8 cellular contexts compared by ENCODE assay signal in the genomic region with DNA sequence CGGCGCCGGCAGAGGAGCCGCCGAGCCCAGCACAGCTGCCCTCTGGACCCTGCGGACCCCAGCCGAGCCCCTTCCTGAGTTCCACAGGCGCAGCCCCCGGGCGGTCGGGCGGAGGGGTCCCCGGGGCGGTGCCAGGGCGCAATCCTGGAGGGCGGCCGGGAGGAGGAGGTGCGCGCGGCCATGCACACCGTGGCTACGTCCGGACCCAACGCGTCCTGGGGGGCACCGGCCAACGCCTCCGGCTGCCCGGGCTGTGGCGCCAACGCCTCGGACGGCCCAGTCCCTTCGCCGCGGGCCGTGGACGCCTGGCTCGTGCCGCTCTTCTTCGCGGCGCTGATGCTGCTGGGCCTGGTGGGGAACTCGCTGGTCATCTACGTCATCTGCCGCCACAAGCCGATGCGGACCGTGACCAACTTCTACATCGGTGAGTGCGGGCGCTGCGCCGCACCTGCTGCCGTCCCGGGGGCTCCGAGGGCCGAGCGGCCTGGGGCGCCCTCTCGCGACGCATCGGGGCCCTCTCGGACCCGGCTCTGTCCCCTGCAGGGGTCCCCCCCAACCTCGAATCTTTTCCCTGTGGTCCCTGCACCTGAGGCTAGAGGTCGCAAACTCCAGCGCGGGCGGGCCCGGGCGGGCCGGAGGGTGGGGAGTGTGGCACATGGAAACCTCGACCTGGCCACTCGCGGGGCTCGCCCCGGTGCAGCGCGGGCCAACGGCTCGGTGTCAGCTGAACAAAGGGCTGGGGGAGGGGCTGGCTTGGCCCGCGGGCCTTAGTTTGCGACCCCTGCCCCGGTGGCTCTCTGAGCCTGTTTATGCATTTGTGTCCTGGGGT. TPM values are rescaled to one million over a fixed set of nuclear protein-coding genes. Genes with fewer than 3 reads are reported as not detected.
DNase-seq lines count a peak whose midpoint lies in the region; ATAC-seq, FAIRE-seq and TF ChIP-seq lines count a peak whose summit lies in the region.

A gene (plus strand): TSS at position 11 of the 829 bp plus-strand sequence. CDS start 170 bp downstream, at position 181.

- H3K27ac Mint-ChIP-seq in activated CD4-positive, alpha-beta memory T cell treated with anti-CD3 and anti-CD28 coated beads for 36 hours: peak within 1 kb of the TSS; percentile 19

- CTCF ChIA-PET in activated CD4-positive, alpha-beta memory T cell treated with anti-CD3 and anti-CD28 coated beads for 36 hours (lab: Charles Lee): interaction anchor here (4.6 to 8.3 kb wide), 2 partner anchors 54 to 66 kb away, joined by 33 to 189 read pairs; a partner anchor contains a TSS

- FAIRE-seq in HTR-8/SVneo (lab: Jason Lieb, UNC): no peak

- H3K9me3 Mint-ChIP-seq in activated CD4-positive, alpha-beta memory T cell treated with anti-CD3 and anti-CD28 coated beads for 36 hours: no peaks in the 10 kb centered on the region

- H3K4me1 Mint-ChIP-seq in activated CD4-positive, alpha-beta memory T cell treated with anti-CD3 and anti-CD28 coated beads for 36 hours (ENCODE audit: low read depth): peaks cover 25% of the 10 kb centered on the region

- DNase-seq in DMS79 (lab: John Stamatoyannopoulos, UW) (peak; percentile 61), KBM-7 (peak; percentile 82), fibroblast of pulmonary artery (ENCODE audit: low read depth) (no peak), sciatic nerve (ENCODE audit: low spot score) (peak; percentile 62), cerebellar nuclear complex (lab: John Stamatoyannopoulos, UW) (no peak), NCI-H446 treated with DMSO at 0.1 percent for 48 hours (lab: John Stamatoyannopoulos, UW) (no peak), HTR-8/SVneo (ENCODE audit: insufficient read length, low spot score) (no peak)
- DNase-seq in activated CD4-positive, alpha-beta memory T cell treated with anti-CD3 and anti-CD28 coated beads for 36 hours: peak; percentile 70

- TF ChIP-seq CTCF in fibroblast of pulmonary artery (IDR thresholded peaks at IDR 0.05; ENCODE audit: low read length, missing control alignments): peak; percentile 7

- intact Hi-C loops in activated CD4-positive, alpha-beta memory T cell treated with anti-CD3 and anti-CD28 coated beads for 36 hours (cut with micrococcal nuclease): loop anchor here (10.0 kb wide), 1 partner anchor 253 kb away; a partner anchor contains a TSS
- intact Hi-C loops in sciatic nerve (cut with DNase I): loop anchor here (5.0 to 10.0 kb wide), 2 partner anchors 123 to 145 kb away; a partner anchor contains a TSS

- no peak within 1 kb of the TSS for H3K4me3 ChIP-seq in fibroblast of pulmonary artery (replicated peaks; ENCODE audit: low read depth, low read length)

- no peak for ATAC-seq in sciatic nerve

- H3K36me3 Mint-ChIP-seq in activated CD4-positive, alpha-beta memory T cell treated with anti-CD3 and anti-CD28 coated beads for 36 hours: no peaks in the 10 kb centered on the region

- POLR2A ChIA-PET in activated CD4-positive, alpha-beta memory T cell treated with anti-CD3 and anti-CD28 coated beads for 36 hours (lab: Charles Lee): no interaction called here

- in situ Hi-C loops in KBM-7 (cut with MboI; ENCODE audit: low pct_unique_long_range_greater_than_20kb, low sequenced_read_pairs): no loop called here

- no peaks in the 10 kb centered on the region for H3K27me3 Mint-ChIP-seq in activated CD4-positive, alpha-beta memory T cell treated with anti-CD3 and anti-CD28 coated beads for 36 hours

- peak within 1 kb of the TSS; percentile 72 for H3K4me3 Mint-ChIP-seq in activated CD4-positive, alpha-beta memory T cell treated with anti-CD3 and anti-CD28 coated beads for 36 hours

RNA-seq across cellular contexts. Expression of the gene that starts here (rescaled TPM):
- 10 to 100 TPM in 1 of 2 experiments, 1 to 10 TPM in 1; 9.9 to 10.6 TPM for total RNA-seq in activated CD4-positive, alpha-beta memory T cell treated with anti-CD3 and anti-CD28 coated beads for 36 hours
- not detected for total RNA-seq in sciatic nerve

Comparison
In these comparisons a context has a peak if more than half of its experiments do, and no peak if none do; other contexts are left out.
1. RNA of the gene that starts here (total RNA-seq): 9.9 to 10.6 TPM in activated CD4-positive, alpha-beta memory T cell treated with anti-CD3 and anti-CD28 coated beads for 36 hours; not detected in sciatic nerve (single experiment); every median in the first group is over 10 times any median in the second.
2. Peak in DNase-seq in sciatic nerve; RNA of the gene not detected or under 1 TPM.
3. DNase-seq: peak in DMS79 (single experiment), KBM-7 (single experiment) and activated CD4-positive, alpha-beta memory T cell treated with anti-CD3 and anti-CD28 coated beads for 36 hours (single experiment); none in fibroblast of pulmonary artery (single experiment), cerebellar nuclear complex (0 of 2), NCI-H446 treated with DMSO at 0.1 percent for 48 hours (single experiment) and HTR-8/SVneo (single experiment).